1 cellular context compared by ENCODE assay signal in the genomic region with DNA sequence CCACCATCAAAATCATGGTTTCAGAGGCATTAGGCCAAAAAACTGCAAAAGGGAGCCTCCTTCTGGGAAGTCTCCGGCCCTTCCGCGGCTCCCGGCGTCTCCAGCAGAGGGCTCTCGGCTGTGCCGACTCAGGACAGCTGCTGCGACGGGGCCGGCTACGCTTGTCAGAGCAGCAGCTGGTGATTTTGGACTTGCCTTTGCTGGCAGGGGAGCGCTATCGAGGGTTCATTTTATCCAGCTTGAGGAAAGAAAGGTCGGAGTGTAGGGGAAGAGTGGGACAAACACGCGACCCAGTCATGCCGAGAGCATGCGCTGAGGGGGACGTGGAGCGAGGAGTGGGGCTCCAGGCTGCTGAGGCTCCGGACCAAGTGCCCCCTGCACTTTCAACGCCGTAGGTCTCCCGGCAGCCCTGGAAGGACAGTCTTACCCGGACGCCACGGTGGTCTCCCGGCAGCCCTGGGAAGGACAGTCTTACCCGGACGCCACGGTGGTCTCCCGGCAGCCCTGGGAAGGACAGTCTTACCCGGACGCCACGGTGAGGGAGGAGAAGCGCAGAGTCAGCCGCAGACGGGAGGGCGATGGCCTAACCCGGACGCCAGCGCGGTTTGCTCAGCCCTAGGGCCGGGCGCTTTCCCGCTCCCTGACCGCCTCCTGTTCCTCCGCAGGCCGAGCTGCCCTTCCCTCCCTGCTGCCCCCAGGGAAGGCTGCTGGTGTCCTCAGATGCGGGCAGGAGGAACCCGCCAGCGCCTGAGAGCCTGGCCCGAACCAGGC.
TF ChIP-seq lines count a peak whose summit lies in the region.

No MANE protein-coding gene starts in this region.

TF ChIP-seq in GM12878, 131 proteins besides CTCF, POLR2A, EP300 and RAD21 (continued from another document):
- TF ChIP-seq, protein P1, sequence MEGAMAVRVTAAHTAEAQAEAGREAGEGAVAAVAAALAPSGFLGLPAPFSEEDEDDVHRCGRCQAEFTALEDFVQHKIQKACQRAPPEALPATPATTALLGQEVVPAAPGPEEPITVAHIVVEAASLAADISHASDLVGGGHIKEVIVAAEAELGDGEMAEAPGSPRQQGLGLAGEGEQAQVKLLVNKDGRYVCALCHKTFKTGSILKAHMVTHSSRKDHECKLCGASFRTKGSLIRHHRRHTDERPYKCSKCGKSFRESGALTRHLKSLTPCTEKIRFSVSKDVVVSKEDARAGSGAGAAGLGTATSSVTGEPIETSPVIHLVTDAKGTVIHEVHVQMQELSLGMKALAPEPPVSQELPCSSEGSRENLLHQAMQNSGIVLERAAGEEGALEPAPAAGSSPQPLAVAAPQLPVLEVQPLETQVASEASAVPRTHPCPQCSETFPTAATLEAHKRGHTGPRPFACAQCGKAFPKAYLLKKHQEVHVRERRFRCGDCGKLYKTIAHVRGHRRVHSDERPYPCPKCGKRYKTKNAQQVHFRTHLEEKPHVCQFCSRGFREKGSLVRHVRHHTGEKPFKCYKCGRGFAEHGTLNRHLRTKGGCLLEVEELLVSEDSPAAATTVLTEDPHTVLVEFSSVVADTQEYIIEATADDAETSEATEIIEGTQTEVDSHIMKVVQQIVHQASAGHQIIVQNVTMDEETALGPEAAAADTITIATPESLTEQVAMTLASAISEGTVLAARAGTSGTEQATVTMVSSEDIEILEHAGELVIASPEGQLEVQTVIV (IDR thresholded peaks at IDR 0.05; ENCODE audit: borderline replicate concordance, partially characterized antibody) = no peak
- no peak for TF ChIP-seq POU2F2 (IDR thresholded peaks at IDR 0.05; ENCODE audit: borderline replicate concordance, low read depth, low read length)
- 0 out of 2 replicates have a peak, but pooled peaks have one; percentile 26 for TF ChIP-seq YY1 (IDR thresholded peaks at IDR 0.05; ENCODE audit: low read depth, low read length)
- no peak for TF ChIP-seq HDGF (IDR thresholded peaks at IDR 0.05)
- TF ChIP-seq, protein P2, sequence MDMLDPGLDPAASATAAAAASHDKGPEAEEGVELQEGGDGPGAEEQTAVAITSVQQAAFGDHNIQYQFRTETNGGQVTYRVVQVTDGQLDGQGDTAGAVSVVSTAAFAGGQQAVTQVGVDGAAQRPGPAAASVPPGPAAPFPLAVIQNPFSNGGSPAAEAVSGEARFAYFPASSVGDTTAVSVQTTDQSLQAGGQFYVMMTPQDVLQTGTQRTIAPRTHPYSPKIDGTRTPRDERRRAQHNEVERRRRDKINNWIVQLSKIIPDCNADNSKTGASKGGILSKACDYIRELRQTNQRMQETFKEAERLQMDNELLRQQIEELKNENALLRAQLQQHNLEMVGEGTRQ (IDR thresholded peaks at IDR 0.05; ENCODE audit: borderline replicate concordance, low read depth, low read length) = no peak
- TF ChIP-seq, protein P3, sequence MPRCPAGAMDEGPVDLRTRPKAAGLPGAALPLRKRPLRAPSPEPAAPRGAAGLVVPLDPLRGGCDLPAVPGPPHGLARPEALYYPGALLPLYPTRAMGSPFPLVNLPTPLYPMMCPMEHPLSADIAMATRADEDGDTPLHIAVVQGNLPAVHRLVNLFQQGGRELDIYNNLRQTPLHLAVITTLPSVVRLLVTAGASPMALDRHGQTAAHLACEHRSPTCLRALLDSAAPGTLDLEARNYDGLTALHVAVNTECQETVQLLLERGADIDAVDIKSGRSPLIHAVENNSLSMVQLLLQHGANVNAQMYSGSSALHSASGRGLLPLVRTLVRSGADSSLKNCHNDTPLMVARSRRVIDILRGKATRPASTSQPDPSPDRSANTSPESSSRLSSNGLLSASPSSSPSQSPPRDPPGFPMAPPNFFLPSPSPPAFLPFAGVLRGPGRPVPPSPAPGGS (IDR thresholded peaks at IDR 0.05; ENCODE audit: borderline replicate concordance, insufficient read depth, low read depth, low read length, poor library complexity, severe bottlenecking) = no peak
- TF ChIP-seq EGR1 (IDR thresholded peaks at IDR 0.05; ENCODE audit: borderline replicate concordance in 1 of 2, low read depth in 2 of 2, low read length in 2 of 2) = no peak
- TF ChIP-seq TBL1XR1 (IDR thresholded peaks at IDR 0.05; ENCODE audit: low read depth, low read length) = no peak
- TF ChIP-seq TAF1 (IDR thresholded peaks at IDR 0.05; ENCODE audit: borderline replicate concordance, low read depth, low read length) = no peak
- TF ChIP-seq, protein P4, sequence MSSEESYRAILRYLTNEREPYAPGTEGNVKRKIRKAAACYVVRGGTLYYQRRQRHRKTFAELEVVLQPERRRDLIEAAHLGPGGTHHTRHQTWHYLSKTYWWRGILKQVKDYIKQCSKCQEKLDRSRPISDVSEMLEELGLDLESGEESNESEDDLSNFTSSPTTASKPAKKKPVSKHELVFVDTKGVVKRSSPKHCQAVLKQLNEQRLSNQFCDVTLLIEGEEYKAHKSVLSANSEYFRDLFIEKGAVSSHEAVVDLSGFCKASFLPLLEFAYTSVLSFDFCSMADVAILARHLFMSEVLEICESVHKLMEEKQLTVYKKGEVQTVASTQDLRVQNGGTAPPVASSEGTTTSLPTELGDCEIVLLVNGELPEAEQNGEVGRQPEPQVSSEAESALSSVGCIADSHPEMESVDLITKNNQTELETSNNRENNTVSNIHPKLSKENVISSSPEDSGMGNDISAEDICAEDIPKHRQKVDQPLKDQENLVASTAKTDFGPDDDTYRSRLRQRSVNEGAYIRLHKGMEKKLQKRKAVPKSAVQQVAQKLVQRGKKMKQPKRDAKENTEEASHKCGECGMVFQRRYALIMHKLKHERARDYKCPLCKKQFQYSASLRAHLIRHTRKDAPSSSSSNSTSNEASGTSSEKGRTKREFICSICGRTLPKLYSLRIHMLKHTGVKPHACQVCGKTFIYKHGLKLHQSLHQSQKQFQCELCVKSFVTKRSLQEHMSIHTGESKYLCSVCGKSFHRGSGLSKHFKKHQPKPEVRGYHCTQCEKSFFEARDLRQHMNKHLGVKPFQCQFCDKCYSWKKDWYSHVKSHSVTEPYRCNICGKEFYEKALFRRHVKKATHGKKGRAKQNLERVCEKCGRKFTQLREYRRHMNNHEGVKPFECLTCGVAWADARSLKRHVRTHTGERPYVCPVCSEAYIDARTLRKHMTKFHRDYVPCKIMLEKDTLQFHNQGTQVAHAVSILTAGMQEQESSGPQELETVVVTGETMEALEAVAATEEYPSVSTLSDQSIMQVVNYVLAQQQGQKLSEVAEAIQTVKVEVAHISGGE (CRISPR knock-in tag; IDR thresholded peaks at IDR 0.05) = no peak
- no peak for TF ChIP-seq CREB1 (IDR thresholded peaks at IDR 0.05; ENCODE audit: low read depth)
- no peak for TF ChIP-seq CHD2 (IDR thresholded peaks at IDR 0.05; ENCODE audit: borderline replicate concordance, low read depth, low read length)
- TF ChIP-seq IKZF2 (IDR thresholded peaks at IDR 0.05) = no peak
- peak; percentile 33; the same call in 1 of the 2 replicates for TF ChIP-seq SMC3 (IDR thresholded peaks at IDR 0.05; ENCODE audit: borderline replicate concordance, low read length)
- TF ChIP-seq BACH1 (IDR thresholded peaks at IDR 0.05; ENCODE audit: borderline replicate concordance) = no peak
- TF ChIP-seq NFXL1 (IDR thresholded peaks at IDR 0.05; ENCODE audit: borderline replicate concordance) = no peak
- no peak for TF ChIP-seq NBN (IDR thresholded peaks at IDR 0.05)
- TF ChIP-seq ZNF274 (IDR thresholded peaks at IDR 0.05; ENCODE audit: insufficient read depth, insufficient read length) = no peak
- TF ChIP-seq MEF2B (IDR thresholded peaks at IDR 0.05; ENCODE audit: partially characterized antibody, poor library complexity, severe bottlenecking) = no peak
- no peak for TF ChIP-seq LARP7 (IDR thresholded peaks at IDR 0.05)
- TF ChIP-seq TCF3 (IDR thresholded peaks at IDR 0.05; ENCODE audit: borderline replicate concordance, insufficient read depth, low read depth, low read length) = peak; percentile 57; the same call in 1 of the 2 replicates
- no peak for TF ChIP-seq CBX3 (IDR thresholded peaks at IDR 0.05; ENCODE audit: borderline replicate concordance, low read depth)
- TF ChIP-seq TARDBP (IDR thresholded peaks at IDR 0.05; ENCODE audit: borderline replicate concordance) = no peak
- no peak for TF ChIP-seq MYB (IDR thresholded peaks at IDR 0.05; ENCODE audit: borderline replicate concordance, low read depth, low read length)
- no peak for TF ChIP-seq MXI1 (IDR thresholded peaks at IDR 0.05; ENCODE audit: low read depth, low read length)
